Comparison of ENCODE assay signal across 14 cellular contexts in the genomic region with DNA sequence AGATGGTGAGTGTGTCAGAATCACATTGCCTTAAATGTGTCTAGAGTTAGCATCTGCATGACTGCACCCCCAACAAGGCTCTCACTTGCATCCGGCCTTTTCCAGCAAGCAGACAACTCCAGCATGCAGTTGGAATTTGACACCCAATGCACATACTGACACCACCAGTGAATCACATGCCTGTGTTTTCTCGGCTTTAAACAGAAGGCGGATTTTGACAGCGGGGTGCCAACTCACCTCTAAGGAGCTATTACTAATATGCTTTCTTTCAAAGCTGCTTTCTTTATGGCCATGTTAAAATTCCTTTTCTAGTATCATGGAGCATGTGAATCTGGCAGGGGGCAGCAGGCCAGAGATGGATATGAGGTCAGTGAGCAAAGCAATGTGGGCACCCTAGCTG.
DNase-seq lines count a peak whose midpoint lies in the region; ATAC-seq and TF ChIP-seq lines count a peak whose summit lies in the region.
"Had no signal": no experiment of that assay in that cellular context is flagged by ENCODE, and none has a peak within 500 bp of the region (broad histone marks: within the 10 kb centered on the region; RNA-seq: fewer than 3 reads in every experiment).

No MANE protein-coding gene starts in this region.

- H3K4me3 ChIP-seq in astrocyte of the cerebellum (ENCODE audit: low read depth, low read length) (no peak overlapping the region), lower leg skin (ENCODE audit: low read depth, poor library complexity, severe bottlenecking) (no peak overlapping the region)
- H3K4me3 ChIP-seq: right lobe of liver had no signal

- TF ChIP-seq POLR2A in lower leg skin (IDR thresholded peaks at IDR 0.05) = no peak

- WGBS in lower leg skin, 2 donors = 68 to 71% methylated on average over 4 of the region's 4 CpGs

- in situ Hi-C loops in astrocyte of the cerebellum (cut with HindIII; ENCODE audit: low sequenced_read_pairs) = no loop called here

- TF ChIP-seq CTCF in astrocyte of the cerebellum (IDR thresholded peaks at IDR 0.05; ENCODE audit: low read depth, low read length, missing control alignments) = no peak
- TF ChIP-seq CTCF in lower leg skin (IDR thresholded peaks at IDR 0.05) = no peak

- intact Hi-C loops in lower leg skin (cut with DNase I; ENCODE audit: low total_unique reads) = no loop called here

- ATAC-seq in HG03135 (IDR thresholded peaks at IDR 0.05; ENCODE audit: unreplicated experiment) (no peak), GM21619 (IDR thresholded peaks at IDR 0.05; ENCODE audit: unreplicated experiment) (no peak)
- ATAC-seq: left ventricle myocardium superior, right lobe of liver had no signal

- peak; percentile 87 for DNase-seq in EH (ENCODE audit: low read depth)
- DNase-seq in NCI-H187 (lab: John Stamatoyannopoulos, UW) = peak; percentile 46 to 54
- DNase-seq in astrocyte of the cerebellum (ENCODE audit: low read depth) = peak; percentile 98
- peak; percentile 66 for DNase-seq in myocyte (ENCODE audit: low read depth)
- no peak for DNase-seq in lower leg skin (ENCODE audit: low spot score in 2 of 2)
- no peak for DNase-seq in HuH-7 (ENCODE audit: low spot score)
- DNase-seq: activated CD4-positive, alpha-beta T cell treated with anti-CD3 and anti-CD28 coated beads, Interleukin-2, amount 50 U/mL, for 48 hours; activated naive CD8-positive, alpha-beta T cell treated with anti-CD3 and anti-CD28 coated beads, Interleukin-2, amount 10 ng/mL, durations not matched to agents 7 days and 5 days; CD4-positive, alpha-beta T cell; left ventricle myocardium superior; MV-4-11; right lobe of liver had no signal

Comparison
In these comparisons a context has a peak if more than half of its experiments do, and no peak if none do; other contexts are left out.
1. DNase-seq: peak in EH (single experiment), NCI-H187 (2 of 2), astrocyte of the cerebellum (single experiment) and myocyte (single experiment); none in lower leg skin (0 of 2) and HuH-7 (single experiment).